In the genomic region with DNA sequence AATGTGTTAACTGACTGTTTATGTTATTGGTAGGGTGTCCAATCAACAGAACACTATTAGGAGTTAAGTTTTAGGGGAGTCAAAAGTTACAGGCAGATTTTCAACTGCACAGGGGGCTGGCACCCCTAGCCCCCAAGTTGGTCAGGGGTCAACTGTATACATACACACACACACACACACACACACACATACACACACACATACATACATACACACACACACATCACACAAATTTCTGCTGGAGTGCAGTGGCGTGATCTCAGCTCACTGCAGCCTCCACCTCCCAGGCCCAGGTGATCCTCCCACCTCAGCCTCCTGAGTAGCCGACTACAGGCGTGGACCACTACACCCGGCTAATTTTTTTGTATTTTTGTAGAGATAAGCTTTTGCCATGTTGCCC, we compare ENCODE assay signal across 26 cellular contexts. TPM values are rescaled to one million over a fixed set of nuclear protein-coding genes. Genes with fewer than 3 reads are reported as not detected.
DNase-seq lines count a peak whose midpoint lies in the region; ATAC-seq, FAIRE-seq and TF ChIP-seq lines count a peak whose summit lies in the region.
"Had no signal": no experiment of that assay in that cellular context is flagged by ENCODE, and none has a peak within 500 bp of the region (broad histone marks: within the 10 kb centered on the region; RNA-seq: fewer than 3 reads in every experiment).

No MANE protein-coding gene starts in this region.

- in situ Hi-C loops in K562 (cut with MboI): no loop called here

- ATAC-seq in K562: no peak
- ATAC-seq: A549 had no signal

- 64% methylated on average over 4 of the region's 4 CpGs for WGBS in K562 (ENCODE audit: insufficient coverage, low coverage, missing lambda C conversion rate)

- peak overlapping the region; percentile 33 for H3K4me3 Mint-ChIP-seq in Caco-2 (ENCODE audit: unreplicated experiment)
- H3K4me3 Mint-ChIP-seq in nephron progenitor cell: peak overlapping the region; percentile 30
- H3K4me3 Mint-ChIP-seq: CD14-positive monocyte; CD4-positive, alpha-beta T cell; CD8-positive, alpha-beta memory T cell had no signal

- H3K36me3 Mint-ChIP-seq in Caco-2 (ENCODE audit: insufficient read depth, unreplicated experiment): no peaks in the 10 kb centered on the region
- H3K36me3 Mint-ChIP-seq in nephron progenitor cell (ENCODE audit: low read depth): no peaks in the 10 kb centered on the region
- H3K36me3 Mint-ChIP-seq: CD14-positive monocyte; CD8-positive, alpha-beta memory T cell had no signal

- TF ChIP-seq EP300 in K562 (IDR thresholded peaks at IDR 0.05; ENCODE audit: low read length): no peak

- no peak for TF ChIP-seq POLR2A in K562 (conservative IDR thresholded peaks at IDR 0.05)

- no peaks in the 10 kb centered on the region for H3K79me2 ChIP-seq in K562 (ENCODE audit: control insufficient read depth, insufficient read depth, low read length)

- TF ChIP-seq RAD21 in K562 (CRISPR knock-in tag; conservative IDR thresholded peaks at IDR 0.05 in 1 of 2, IDR thresholded peaks at IDR 0.05 in 1 of 2): no peak

- no peak overlapping the region for H2AFZ ChIP-seq in K562 (ENCODE audit: low read depth, low read length)

- no peaks in the 10 kb centered on the region for H3K9me3 ChIP-seq in Caco-2
- no peaks in the 10 kb centered on the region for H3K9me3 ChIP-seq in HEK293 (ENCODE audit: control insufficient read depth, insufficient read depth, low read depth, low read length)
- H3K9me3 ChIP-seq in K562 (replicated peaks; ENCODE audit: control insufficient read depth, insufficient read depth, low read depth, low read length): no peaks in the 10 kb centered on the region
- H3K9me3 ChIP-seq in colonic mucosa: no peaks in the 10 kb centered on the region
- H3K9me3 ChIP-seq: A549; BE2C; BLaER1 treated with 17β-estradiol and CSF1 and Interleukin-3, amounts not matched to agents 10 nM and 100 nM had no signal

- H3K27me3 Mint-ChIP-seq in Caco-2 (ENCODE audit: insufficient read depth, unreplicated experiment) (peaks cover 13% of the 10 kb centered on the region), nephron progenitor cell (ENCODE audit: low read depth, poor library complexity) (peaks cover 80% of the 10 kb centered on the region)

- TF ChIP-seq CTCF in Caco-2 (IDR thresholded peaks at IDR 0.05; ENCODE audit: insufficient read depth in 1 of 2, low read depth in 1 of 2, low read length in 1 of 2, severe bottlenecking in 1 of 2, unreplicated experiment in 1 of 2) (no peak), HEK293 (tag by site-specific recombination; IDR thresholded peaks at IDR 0.05) (no peak), K562 (IDR thresholded peaks at IDR 0.05 in 2 of 3, conservative IDR thresholded peaks at IDR 0.05 in 1 of 3; ENCODE audit: insufficient read depth in 2 of 3, low read depth in 1 of 3, low read length in 3 of 3) (no peak), nephron progenitor cell (IDR thresholded peaks at IDR 0.05) (no peak), colonic mucosa (IDR thresholded peaks at IDR 0.05) (no peak)

- no peak overlapping the region for H3K4me3 ChIP-seq in Caco-2 (ENCODE audit: low read depth, low read length)
- no peak overlapping the region for H3K4me3 ChIP-seq in HEK293 (ENCODE audit: low read depth, low read length)
- no peak overlapping the region for H3K4me3 ChIP-seq in K562
- no peak overlapping the region for H3K4me3 ChIP-seq in colonic mucosa
- H3K4me3 ChIP-seq: A549; BLaER1 treated with 17β-estradiol and CSF1 and Interleukin-3, amounts not matched to agents 10 nM and 100 nM had no signal

- H3K36me3 ChIP-seq in Caco-2 (ENCODE audit: control insufficient read depth, insufficient read depth, low read length): no peaks in the 10 kb centered on the region
- no peaks in the 10 kb centered on the region; a peak in 1 of 3 replicates for H3K36me3 ChIP-seq in HEK293 (ENCODE audit: control insufficient read depth in 2 of 2, insufficient read depth in 1 of 2, low read length in 2 of 2)
- no peaks in the 10 kb centered on the region for H3K36me3 ChIP-seq in K562 (ENCODE audit: control insufficient read depth, insufficient read depth, low read length)
- no peaks in the 10 kb centered on the region for H3K36me3 ChIP-seq in colonic mucosa
- H3K36me3 ChIP-seq: BE2C; BLaER1 treated with 17β-estradiol and CSF1 and Interleukin-3, amounts not matched to agents 10 nM and 100 nM had no signal

- DNase-seq in Caco-2 (no peak), K562 (ENCODE audit: extremely low read depth in 1 of 4, low spot score in 3 of 4) (no peak), nephron progenitor cell (no peak), colonic mucosa (no peak), SW480 (ENCODE audit: low spot score) (no peak), NCI-H2196 (lab: John Stamatoyannopoulos, UW; ENCODE audit: unreplicated experiment) (no peak)
- DNase-seq: 8988T; ACHN; AML-193; BE2C; Calu3; CD4-positive, alpha-beta T cell; CD8-positive, alpha-beta memory T cell; DMS53; DMS79 treated with DMSO at 0.1 percent for 48 hours; GF-D8; GOT3; HCEC 1CT had no signal

- BruUV-seq in Caco-2 (replicated peaks; lab: Mats Ljungman, UMichigan) (no TSS peak), K562 (replicated peaks; lab: Mats Ljungman, UMichigan) (no TSS peak)

- H3K9me1 ChIP-seq in K562 (ENCODE audit: control insufficient read depth, insufficient read depth, low read length): no peaks in the 10 kb centered on the region

- no peak overlapping the region for H3K27ac Mint-ChIP-seq in Caco-2 (ENCODE audit: unreplicated experiment)
- H3K27ac Mint-ChIP-seq in nephron progenitor cell: no peak overlapping the region
- H3K27ac Mint-ChIP-seq: CD14-positive monocyte; CD4-positive, alpha-beta T cell; CD8-positive, alpha-beta memory T cell had no signal

- H3K4me1 Mint-ChIP-seq in Caco-2 (ENCODE audit: low read depth, unreplicated experiment) (peaks cover 6% of the 10 kb centered on the region), nephron progenitor cell (peaks cover 39% of the 10 kb centered on the region)

- peak; percentile 29 for FAIRE-seq in K562 (lab: Jason Lieb, UNC)
- FAIRE-seq: A549, GM12891, H54 had no signal

- POLR2A ChIA-PET in Caco-2 (lab: Charles Lee): no interaction called here
- POLR2A ChIA-PET in HEK293 (lab: Yijun Ruan, JAX): no interaction called here
- POLR2A ChIA-PET in K562 (lab: Yijun Ruan, JAX): interaction anchor here (1.2 kb wide), 1 partner anchor 16 kb away, joined by 4 read pairs; no protein-coding TSS in a partner anchor

- CTCF ChIA-PET in Caco-2 (lab: Charles Lee) (interaction anchor here (1.5 kb wide), 1 partner anchor 34 kb away, joined by 5 read pairs; no protein-coding TSS in a partner anchor), HEK293 (lab: Yijun Ruan, JAX) (interaction anchor here (0.9 to 12.9 kb wide), 8 partner anchors 15 to 365 kb away, joined by 3 to 210 read pairs (median 6); no protein-coding TSS in a partner anchor), K562 (lab: Yijun Ruan, JAX; ENCODE audit: low intra/inter-chr PET ratio) (no interaction called here)

- intact Hi-C loops in Caco-2 (cut with micrococcal nuclease; ENCODE audit: unreplicated experiment) (no loop called here), K562 (cut with micrococcal nuclease) (no loop called here), colonic mucosa (cut with DNase I) (no loop called here)

- H3K9ac ChIP-seq in K562 (ENCODE audit: insufficient read depth in 1 of 2, low read depth in 2 of 2, low read length in 2 of 2) (no peak overlapping the region), colonic mucosa (ENCODE audit: low read depth in 2 of 2, low read length in 2 of 2) (no peak overlapping the region)

- H3K27me3 ChIP-seq in Caco-2 (replicated peaks; ENCODE audit: control insufficient read depth, insufficient read depth, low read length): no peaks in the 10 kb centered on the region
- H3K27me3 ChIP-seq in K562 (ENCODE audit: control insufficient read depth in 2 of 2, insufficient read depth in 2 of 2, low read length in 2 of 2): peaks cover 0 to 13% of the 10 kb centered on the region in 2 experiments; a peak in 2 of 5 replicates
- peaks cover 8% of the 10 kb centered on the region for H3K27me3 ChIP-seq in colonic mucosa

- H3K4me1 ChIP-seq in Caco-2 (peaks cover 11% of the 10 kb centered on the region), HEK293 (ENCODE audit: control insufficient read depth, insufficient read depth, low read length) (peaks cover 4% of the 10 kb centered on the region; the same call in 1 of the 2 replicates), K562 (replicated peaks in 1 of 2; ENCODE audit: control insufficient read depth in 2 of 2, insufficient read depth in 2 of 2, low read length in 2 of 2) (peaks cover 18 to 27% of the 10 kb centered on the region in 2 experiments), colonic mucosa (no peaks in the 10 kb centered on the region)
- H3K4me1 ChIP-seq: BE2C had no signal

- H3K27ac ChIP-seq in HEK293 (ENCODE audit: extremely low read depth, low read depth, low read length) (no peak overlapping the region), K562 (ENCODE audit: extremely low read depth, low read depth, low read length) (no peak overlapping the region), colonic mucosa (no peak overlapping the region)
- H3K27ac ChIP-seq: BLaER1 treated with 17β-estradiol and CSF1 and Interleukin-3, amounts not matched to agents 10 nM and 100 nM had no signal

- no peak overlapping the region for H3K4me2 ChIP-seq in K562 (ENCODE audit: insufficient read depth, low read length)

- peaks cover 6% of the 10 kb centered on the region for H4K20me1 ChIP-seq in K562 (replicated peaks; ENCODE audit: control insufficient read depth, insufficient read depth, low read length)

- H3K9me3 Mint-ChIP-seq in Caco-2 (ENCODE audit: unreplicated experiment) (no peaks in the 10 kb centered on the region), nephron progenitor cell (no peaks in the 10 kb centered on the region)
- H3K9me3 Mint-ChIP-seq: CD4-positive, alpha-beta T cell; CD8-positive, alpha-beta memory T cell had no signal

RNA-seq across cellular contexts. Expression of a gene that starts 10.2 kb away (rescaled TPM):
- total RNA-seq in Caco-2 (2022): 0.30 and 0.54 TPM in 2 replicates
- 1.8 and 10.9 TPM in 2 replicates for total RNA-seq in K562 (2011; cell fraction: chromatin; rRNA removed; ENCODE audit: low replicate concordance)
- total RNA-seq in K562 (2011; cell fraction: nucleolus; rRNA removed): 7.1 and 16.3 TPM in 2 replicates
- total RNA-seq in K562 (2011; cell fraction: nucleoplasm; rRNA removed): 5.1 and 6.8 TPM in 2 replicates
- 2.9 TPM in 2 replicates for total RNA-seq in K562 (2014; rRNA removed)
- total RNA-seq in K562 (2014; rRNA removed; fragmentation: Illumina TruSeq; extraction: Trizol): 0.10 and 0.18 TPM in 2 replicates
- 1.1 TPM in 2 replicates for total RNA-seq in K562 (2015; rRNA removed; fragmentation: Illumina TruSeq; extraction: Trizol)
- total RNA-seq in K562 (2021): 9.5 and 9.6 TPM in 2 replicates
- 3.0 and 4.0 TPM in 2 replicates for polyA plus RNA-seq in K562 (2011; rRNA removed)
- polyA plus RNA-seq in K562 (2011; cell fraction: cytosol; rRNA removed): 3.9 and 17.2 TPM in 2 replicates
- 2.5 and 6.6 TPM in 2 replicates for polyA plus RNA-seq in K562 (2011; cell fraction: nucleus; rRNA removed)
- 4.6 and 8.7 TPM in 2 replicates for polyA plus RNA-seq in K562 (2012)
- 0.21 and 2.7 TPM in 2 replicates for polyA plus RNA-seq in K562 (2014; fragmentation: Illumina TruSeq; extraction: Trizol)
- not detected for polyA plus RNA-seq in K562 (2014; fragmentation: Nextera tagmentation; extraction: Ambion mirVana)
- 2.0 and 3.1 TPM in 2 replicates for polyA plus RNA-seq in K562 (2014; rRNA removed)
- polyA minus RNA-seq in K562 (2011; rRNA and poly(A)+ RNA removed): 1.5 and 2.8 TPM in 2 replicates
- 15.2 and 16.2 TPM in 2 replicates for polyA minus RNA-seq in K562 (2011; cell fraction: cytosol; rRNA and poly(A)+ RNA removed)
- 1.9 and 2.2 TPM in 2 replicates for polyA minus RNA-seq in K562 (2011; cell fraction: nucleus; rRNA and poly(A)+ RNA removed)
- total RNA-seq in colonic mucosa: 1 to 10 TPM; 1.1 TPM
- total RNA-seq: Calu3; CD4-positive, alpha-beta T cell; CD8-positive, alpha-beta memory T cell had no signal
- polyA plus RNA-seq: CD14-positive monocyte; CD8-positive, alpha-beta memory T cell had no signal

RNA-seq across cellular contexts. Expression of a gene that starts 44.3 kb away (rescaled TPM):
- total RNA-seq in Caco-2 (2022) (not detected in 2 replicates), K562 (2014; rRNA removed) (not detected in 2 replicates), K562 (2014; rRNA removed; fragmentation: Illumina TruSeq; extraction: Trizol) (not detected in 2 replicates), K562 (2015; rRNA removed; fragmentation: Illumina TruSeq; extraction: Trizol) (not detected in 2 replicates), K562 (2021) (not detected in 2 replicates), colonic mucosa (not detected)
- total RNA-seq in K562 (2011; cell fraction: chromatin; rRNA removed; ENCODE audit: low replicate concordance): not detected in 2 replicates
- not detected in 2 replicates for total RNA-seq in K562 (2011; cell fraction: nucleolus; rRNA removed)
- not detected in 2 replicates for total RNA-seq in K562 (2011; cell fraction: nucleoplasm; rRNA removed)
- polyA plus RNA-seq in K562 (2011; rRNA removed) (not detected in 2 replicates), K562 (2014; fragmentation: Illumina TruSeq; extraction: Trizol) (not detected in 2 replicates), K562 (2014; fragmentation: Nextera tagmentation; extraction: Ambion mirVana) (not detected), K562 (2014; rRNA removed) (not detected in 2 replicates)
- polyA plus RNA-seq in K562 (2011; cell fraction: cytosol; rRNA removed): not detected in 2 replicates
- polyA plus RNA-seq in K562 (2011; cell fraction: nucleus; rRNA removed): not detected in 2 replicates
- 0.39 and 0.40 TPM in 2 replicates for polyA plus RNA-seq in K562 (2012)
- polyA minus RNA-seq in K562 (2011; rRNA and poly(A)+ RNA removed): not detected in 2 replicates
- not detected in 2 replicates for polyA minus RNA-seq in K562 (2011; cell fraction: cytosol; rRNA and poly(A)+ RNA removed)
- polyA minus RNA-seq in K562 (2011; cell fraction: nucleus; rRNA and poly(A)+ RNA removed): not detected in 2 replicates
- total RNA-seq: Calu3; CD4-positive, alpha-beta T cell; CD8-positive, alpha-beta memory T cell; Daoy; G401 had no signal
- polyA plus RNA-seq: A549; CD14-positive monocyte; CD8-positive, alpha-beta memory T cell had no signal

RNA-seq across cellular contexts. Expression of a gene that starts 47.0 kb away (rescaled TPM):
- total RNA-seq in Caco-2 (2022) (27.7 and 27.9 TPM in 2 replicates), K562 (2014; rRNA removed) (12.0 and 15.5 TPM in 2 replicates), K562 (2014; rRNA removed; fragmentation: Illumina TruSeq; extraction: Trizol) (0.55 and 0.61 TPM in 2 replicates), K562 (2015; rRNA removed; fragmentation: Illumina TruSeq; extraction: Trizol) (3.1 and 4.5 TPM in 2 replicates), K562 (2021) (13.6 and 17.8 TPM in 2 replicates), colonic mucosa (10 to 100 TPM; 27.0 to 45.0 TPM)
- total RNA-seq in K562 (2011; cell fraction: chromatin; rRNA removed; ENCODE audit: low replicate concordance): 2.5 TPM in 1 of 2 replicates, not detected in the other
- total RNA-seq in K562 (2011; cell fraction: nucleolus; rRNA removed): 1.2 and 1.8 TPM in 2 replicates
- total RNA-seq in K562 (2011; cell fraction: nucleoplasm; rRNA removed): 3.2 and 4.7 TPM in 2 replicates
- polyA plus RNA-seq in K562 (2011; rRNA removed) (3.3 and 3.8 TPM in 2 replicates), K562 (2014; fragmentation: Illumina TruSeq; extraction: Trizol) (1.3 and 3.3 TPM in 2 replicates), K562 (2014; fragmentation: Nextera tagmentation; extraction: Ambion mirVana) (under 1 TPM; 0.06 to 0.95 TPM), K562 (2014; rRNA removed) (12.5 and 14.4 TPM in 2 replicates)
- polyA plus RNA-seq in K562 (2011; cell fraction: cytosol; rRNA removed): 7.6 and 42.8 TPM in 2 replicates
- 3.9 and 12.6 TPM in 2 replicates for polyA plus RNA-seq in K562 (2011; cell fraction: nucleus; rRNA removed)
- polyA plus RNA-seq in K562 (2012): 10.4 and 14.8 TPM in 2 replicates
- polyA minus RNA-seq in K562 (2011; rRNA and poly(A)+ RNA removed): 0.32 and 0.66 TPM in 2 replicates
- polyA minus RNA-seq in K562 (2011; cell fraction: cytosol; rRNA and poly(A)+ RNA removed): 4.2 and 5.2 TPM in 2 replicates
- polyA minus RNA-seq in K562 (2011; cell fraction: nucleus; rRNA and poly(A)+ RNA removed): 1.8 and 3.6 TPM in 2 replicates
